15 cellular contexts compared by ENCODE assay signal in the genomic region with DNA sequence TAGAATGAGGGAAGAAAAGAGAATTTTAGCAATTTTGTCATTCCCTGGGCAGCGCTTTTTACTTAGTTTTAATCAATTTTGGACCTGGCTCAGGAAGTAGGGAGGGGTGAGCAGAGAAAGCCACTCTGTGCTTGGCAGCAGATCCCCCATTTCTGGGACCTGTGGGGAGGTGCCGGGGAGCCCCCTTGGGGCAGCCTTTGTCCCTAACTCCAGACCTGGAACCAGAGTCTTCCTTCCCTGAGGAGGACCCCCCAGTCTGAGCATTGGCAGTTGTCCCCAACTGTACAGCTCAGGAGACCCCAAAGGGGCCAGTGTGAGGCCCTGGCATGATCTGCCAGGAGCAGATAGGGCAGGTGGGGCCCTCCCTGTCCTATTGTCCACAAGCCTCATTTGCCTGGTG. TPM values are rescaled to one million over a fixed set of nuclear protein-coding genes. Genes with fewer than 3 reads are reported as not detected.
DNase-seq lines count a peak whose midpoint lies in the region; ATAC-seq and TF ChIP-seq lines count a peak whose summit lies in the region.
"Had no signal": no experiment of that assay in that cellular context is flagged by ENCODE, and none has a peak within 500 bp of the region (broad histone marks: within the 10 kb centered on the region; RNA-seq: fewer than 3 reads in every experiment).

No MANE protein-coding gene starts in this region.

- H3K4me3 ChIP-seq in left ventricle myocardium inferior (no peak overlapping the region), right atrium auricular region (no peak overlapping the region), rectal smooth muscle tissue (ENCODE audit: low read length) (no peak overlapping the region), uterus (no peak overlapping the region)

- H3K4me1 ChIP-seq in left ventricle myocardium inferior (peaks cover 80% of the 10 kb centered on the region), right atrium auricular region (peaks cover 0 to 77% of the 10 kb centered on the region in 2 donors), rectal smooth muscle tissue (ENCODE audit: control insufficient read depth, insufficient read depth, low read length) (peaks cover 30% of the 10 kb centered on the region), uterus (peaks cover 24 to 50% of the 10 kb centered on the region in 2 donors)

- H3K27ac ChIP-seq in left ventricle myocardium inferior (replicated peaks), result peak overlapping the region; percentile 97
- H3K27ac ChIP-seq in right atrium auricular region, result peak overlapping the region; percentile 84 to 85
- peak overlapping the region; percentile 88 for H3K27ac ChIP-seq in rectal smooth muscle tissue (ENCODE audit: low read depth, low read length)
- H3K27ac ChIP-seq in uterus, result peak overlapping the region; percentile 87 to 93

- H3K9ac ChIP-seq in rectal smooth muscle tissue (ENCODE audit: low read length), result no peak overlapping the region

- TF ChIP-seq CTCF in left ventricle myocardium inferior (IDR thresholded peaks at IDR 0.05; ENCODE audit: borderline replicate concordance), result no peak
- no peak for TF ChIP-seq CTCF in right atrium auricular region (IDR thresholded peaks at IDR 0.05)
- no peak for TF ChIP-seq CTCF in uterus (IDR thresholded peaks at IDR 0.05)

- TF ChIP-seq POLR2A in uterus (IDR thresholded peaks at IDR 0.05), result no peak

- H3K36me3 ChIP-seq in left ventricle myocardium inferior, result peaks cover 29% of the 10 kb centered on the region
- H3K36me3 ChIP-seq in right atrium auricular region, result peaks cover 13% of the 10 kb centered on the region
- H3K36me3 ChIP-seq in rectal smooth muscle tissue (ENCODE audit: control insufficient read depth, insufficient read depth, low read length), result peaks cover 6% of the 10 kb centered on the region
- H3K36me3 ChIP-seq in uterus, result no peaks in the 10 kb centered on the region

- ATAC-seq in left cardiac atrium (no peak), HG02973 (IDR thresholded peaks at IDR 0.05; ENCODE audit: unreplicated experiment) (no peak)

- DNase-seq in left ventricle myocardium inferior, result no peak
- DNase-seq in left cardiac atrium, result no peak
- no peak for DNase-seq in right atrium auricular region (ENCODE audit: low spot score)
- no peak for DNase-seq in uterus
- DNase-seq in NCI-H2171 treated with DMSO at 0.1 percent for 48 hours (lab: John Stamatoyannopoulos, UW), result no peak
- DNase-seq in central memory CD4-positive, alpha-beta T cell, result no peak
- DNase-seq: activated CD4-positive, CD25-positive, alpha-beta regulatory T cell treated with anti-CD3 and anti-CD28 coated beads, Interleukin-2, amount 50 U/mL, for 72 hours; activated T-cell treated with anti-CD3 and anti-CD28 coated beads for 4 hours; Calu3; cerebellar nuclear complex; erythroblast; occipital lobe; RPMI8226 had no signal

- intact Hi-C loops in left ventricle myocardium inferior (cut with micrococcal nuclease) (loop anchor here (5.0 kb wide), 1 partner anchor 110 kb away; no protein-coding TSS in a partner anchor), left cardiac atrium (cut with DNase I) (loop anchor here in 1 of 2 donors (2.0 to 10.0 kb wide), 2 partner anchors 113 to 173 kb away; no protein-coding TSS in a partner anchor), uterus (cut with DNase I; ENCODE audit: low total_unique reads) (loop anchor here (5.0 kb wide), 1 partner anchor 115 kb away; no protein-coding TSS in a partner anchor)

- H3K27me3 ChIP-seq in left ventricle myocardium inferior (ENCODE audit: low read depth) (no peaks in the 10 kb centered on the region), right atrium auricular region (no peaks in the 10 kb centered on the region), rectal smooth muscle tissue (ENCODE audit: control insufficient read depth, insufficient read depth, low read length) (no peaks in the 10 kb centered on the region), uterus (no peaks in the 10 kb centered on the region)

- no peaks in the 10 kb centered on the region for H3K9me3 ChIP-seq in left ventricle myocardium inferior (replicated peaks)
- no peaks in the 10 kb centered on the region for H3K9me3 ChIP-seq in right atrium auricular region
- H3K9me3 ChIP-seq in uterus, result no peaks in the 10 kb centered on the region

RNA-seq across cellular contexts. Expression of a gene that starts 10.5 kb away (rescaled TPM):
- total RNA-seq in left ventricle myocardium inferior, result 6.3 TPM
- total RNA-seq in left cardiac atrium, result 1 to 10 TPM; 7.5 to 9.0 TPM
- 10 to 100 TPM; 10.2 to 15.3 TPM for total RNA-seq in right atrium auricular region
- 10 to 100 TPM in 3 of 4 donors, 1 to 10 TPM in 1; 2.6 to 15.5 (median 11.1) TPM for total RNA-seq in uterus
- total RNA-seq: Calu3 had no signal

RNA-seq across cellular contexts. Expression of a gene that starts 24.3 kb away (rescaled TPM):
- total RNA-seq in left ventricle myocardium inferior (19.6 TPM), left cardiac atrium (10 to 100 TPM; 18.4 to 20.9 TPM), right atrium auricular region (10 to 100 TPM; 13.6 to 15.0 TPM), uterus (10 to 100 TPM; 23.2 to 99.4 (median 33.6) TPM)

RNA-seq across cellular contexts. Expression of a gene that starts 25.9 kb away (rescaled TPM):
- total RNA-seq in left ventricle myocardium inferior, result 35.4 TPM
- 10 to 100 TPM; 34.9 to 47.8 TPM for total RNA-seq in left cardiac atrium
- 10 to 100 TPM; 25.4 to 27.3 TPM for total RNA-seq in right atrium auricular region
- 10 to 100 TPM; 13.4 to 28.1 (median 15.8) TPM for total RNA-seq in uterus

RNA-seq across cellular contexts. Expression of a gene that starts 58.0 kb away (rescaled TPM):
- total RNA-seq in left ventricle myocardium inferior, result 39.2 TPM
- 10 to 100 TPM; 30.0 to 36.1 TPM for total RNA-seq in left cardiac atrium
- total RNA-seq in right atrium auricular region, result 10 to 100 TPM; 33.1 to 39.2 TPM
- 10 to 100 TPM; 42.2 to 72.1 (median 44.8) TPM for total RNA-seq in uterus

RNA-seq across cellular contexts. Expression of a gene that starts 58.0 kb away (rescaled TPM):
- total RNA-seq in left ventricle myocardium inferior (17.3 TPM), left cardiac atrium (10 to 100 TPM; 36.9 to 61.3 TPM), right atrium auricular region (100 to 1,000 TPM in 1 of 2 donors, 10 to 100 TPM in 1; 35.4 to 139 TPM), uterus (100 to 1,000 TPM in 1 of 4 donors, 10 to 100 TPM in 3; 15.1 to 108 (median 66.7) TPM)
